ENCODE assay signal across 1 cellular context in genomic region chr7:39978252-39978934, GRCh38.
TF ChIP-seq lines count a peak whose summit lies in the region.

No MANE protein-coding gene starts in this region.

TF ChIP-seq in SK-N-SH treated with all-trans-retinoic acid at 6 μM for 48 hours, 23 proteins besides CTCF, POLR2A, EP300 and RAD21 (continued from another document):
- TF ChIP-seq TSHZ2 (CRISPR knock-in tag; IDR thresholded peaks at IDR 0.05) (no peak), BACH2 (CRISPR knock-in tag; IDR thresholded peaks at IDR 0.05; ENCODE audit: borderline replicate concordance) (no peak), ESRRG (CRISPR knock-in tag; IDR thresholded peaks at IDR 0.05) (no peak), ARNTL (CRISPR knock-in tag; IDR thresholded peaks at IDR 0.05; ENCODE audit: borderline replicate concordance, low read depth) (no peak)
TF ChIP-seq in SK-N-SH treated with all-trans-retinoic acid at 6 μM for 48 hours: peak in this region for 3.
